ENCODE assay signal across 24 cellular contexts in genomic region chr6:144847906-144848305, GRCh38.
DNase-seq lines count a peak whose midpoint lies in the region; ATAC-seq, FAIRE-seq and TF ChIP-seq lines count a peak whose summit lies in the region.
"Had no signal": no experiment of that assay in that cellular context is flagged by ENCODE, and none has a peak within 500 bp of the region (broad histone marks: within the 10 kb centered on the region; RNA-seq: fewer than 3 reads in every experiment).

No MANE protein-coding gene starts in this region.

- no peaks in the 10 kb centered on the region for H3K27me3 Mint-ChIP-seq in activated naive CD4-positive, alpha-beta T cell treated with anti-CD3 and anti-CD28 coated beads, Interleukin-2, amount 50 U/mL, for 24 hours
- no peaks in the 10 kb centered on the region for H3K27me3 Mint-ChIP-seq in activated T-helper 17 cell treated with anti-CD3 and anti-CD28 coated beads, Interleukin-2, amount 50 U/mL, for 72 hours
- H3K27me3 Mint-ChIP-seq in nephron progenitor cell (ENCODE audit: low read depth, poor library complexity): no peaks in the 10 kb centered on the region
- H3K27me3 Mint-ChIP-seq: activated CD4-positive, alpha-beta T cell treated with anti-CD3 and anti-CD28 coated beads, Interleukin-2, amount 10 ng/mL, durations not matched to agents 7 days and 5 days had no signal

- ATAC-seq in activated T-helper 17 cell treated with anti-CD3 and anti-CD28 coated beads, Interleukin-2, amount 50 U/mL, for 72 hours (replicated peaks): no peak
- ATAC-seq: heart left ventricle, left lung, mucosa of descending colon had no signal

- no peak for DNase-seq in activated naive CD4-positive, alpha-beta T cell treated with anti-CD3 and anti-CD28 coated beads, Interleukin-2, amount 50 U/mL, for 16 hours
- DNase-seq in middle frontal gyrus (ENCODE audit: extremely low spot score, low spot score) (peak; percentile 13), nephron progenitor cell (no peak), NCI-H2029 treated with DMSO at 0.1 percent for 48 hours (lab: John Stamatoyannopoulos, UW) (no peak), NCI-H1092 (lab: John Stamatoyannopoulos, UW) (no peak), RCC 7860 (ENCODE audit: low spot score) (no peak)
- DNase-seq: activated CD4-positive, alpha-beta T cell treated with anti-CD3 and anti-CD28 coated beads, Interleukin-2, amount 10 ng/mL, durations not matched to agents 7 days and 5 days; activated CD8-positive, alpha-beta memory T cell treated with anti-CD3 and anti-CD28 coated beads, Interleukin-2, amount 50 U/mL, for 4 hours; activated gamma-delta T cell; GOT3; heart left ventricle; left lung; mucosa of descending colon; NCI-H1105 treated with DMSO at 0.1 percent for 48 hours; NCI-H2081; NCI-H446 treated with DMSO at 0.1 percent for 48 hours; NK-92 treated with Interleukin-12 subunit alpha and Interleukin-12 subunit beta, amount 100 ng/mL, for 24 hours; Peyer's patch; stimulated activated CD4-positive, alpha-beta T cell treated with anti-CD3 and anti-CD28 coated beads, Interleukin-2, amount 100 ng/mL, for 48 hours; stomach; transverse colon had no signal

- H3K9me3 Mint-ChIP-seq in activated naive CD4-positive, alpha-beta T cell treated with anti-CD3 and anti-CD28 coated beads, Interleukin-2, amount 50 U/mL, for 24 hours: no peaks in the 10 kb centered on the region
- H3K9me3 Mint-ChIP-seq in activated T-helper 17 cell treated with anti-CD3 and anti-CD28 coated beads, Interleukin-2, amount 50 U/mL, for 72 hours: no peaks in the 10 kb centered on the region
- H3K9me3 Mint-ChIP-seq in nephron progenitor cell: no peaks in the 10 kb centered on the region
- H3K9me3 Mint-ChIP-seq: activated CD4-positive, alpha-beta T cell treated with anti-CD3 and anti-CD28 coated beads, Interleukin-2, amount 10 ng/mL, durations not matched to agents 7 days and 5 days; T-helper 1 cell treated with Interleukin-12 subunit alpha and Interleukin-12 subunit beta and Interleukin-4 antibody, amounts not matched to agents 30 μg/mL and 1 μg/mL, for 36 hours had no signal

- H3K4me3 Mint-ChIP-seq in activated naive CD4-positive, alpha-beta T cell treated with anti-CD3 and anti-CD28 coated beads, Interleukin-2, amount 50 U/mL, for 24 hours: no peak overlapping the region
- H3K4me3 Mint-ChIP-seq in activated T-helper 17 cell treated with anti-CD3 and anti-CD28 coated beads, Interleukin-2, amount 50 U/mL, for 72 hours: no peak overlapping the region
- H3K4me3 Mint-ChIP-seq in nephron progenitor cell: no peak overlapping the region
- H3K4me3 Mint-ChIP-seq: activated CD4-positive, alpha-beta T cell treated with anti-CD3 and anti-CD28 coated beads, Interleukin-2, amount 10 ng/mL, durations not matched to agents 7 days and 5 days; T-helper 1 cell treated with Interleukin-12 subunit alpha and Interleukin-12 subunit beta and Interleukin-4 antibody, amounts not matched to agents 30 μg/mL and 1 μg/mL, for 36 hours had no signal

- no peak for TF ChIP-seq CTCF in nephron progenitor cell (IDR thresholded peaks at IDR 0.05)

- no peak for FAIRE-seq in RCC 7860 (lab: Jason Lieb, UNC)

- peak overlapping the region; percentile 64 for H3K27ac Mint-ChIP-seq in activated naive CD4-positive, alpha-beta T cell treated with anti-CD3 and anti-CD28 coated beads, Interleukin-2, amount 50 U/mL, for 24 hours
- H3K27ac Mint-ChIP-seq in activated T-helper 17 cell treated with anti-CD3 and anti-CD28 coated beads, Interleukin-2, amount 50 U/mL, for 72 hours: peak overlapping the region; percentile 25
- H3K27ac Mint-ChIP-seq in nephron progenitor cell: no peak overlapping the region
- H3K27ac Mint-ChIP-seq: activated CD4-positive, alpha-beta T cell treated with anti-CD3 and anti-CD28 coated beads, Interleukin-2, amount 10 ng/mL, durations not matched to agents 7 days and 5 days; T-helper 1 cell treated with Interleukin-12 subunit alpha and Interleukin-12 subunit beta and Interleukin-4 antibody, amounts not matched to agents 30 μg/mL and 1 μg/mL, for 36 hours had no signal

- peaks cover 30% of the 10 kb centered on the region for H3K36me3 Mint-ChIP-seq in activated naive CD4-positive, alpha-beta T cell treated with anti-CD3 and anti-CD28 coated beads, Interleukin-2, amount 50 U/mL, for 24 hours
- H3K36me3 Mint-ChIP-seq in activated T-helper 17 cell treated with anti-CD3 and anti-CD28 coated beads, Interleukin-2, amount 50 U/mL, for 72 hours (ENCODE audit: low read depth): peaks cover 55% of the 10 kb centered on the region
- H3K36me3 Mint-ChIP-seq in nephron progenitor cell (ENCODE audit: low read depth): peaks cover 59% of the 10 kb centered on the region

- no peaks in the 10 kb centered on the region for H3K4me1 Mint-ChIP-seq in activated naive CD4-positive, alpha-beta T cell treated with anti-CD3 and anti-CD28 coated beads, Interleukin-2, amount 50 U/mL, for 24 hours
- peaks cover 5% of the 10 kb centered on the region for H3K4me1 Mint-ChIP-seq in activated T-helper 17 cell treated with anti-CD3 and anti-CD28 coated beads, Interleukin-2, amount 50 U/mL, for 72 hours
- H3K4me1 Mint-ChIP-seq in nephron progenitor cell: peaks cover 7% of the 10 kb centered on the region
- H3K4me1 Mint-ChIP-seq: activated CD4-positive, alpha-beta T cell treated with anti-CD3 and anti-CD28 coated beads, Interleukin-2, amount 10 ng/mL, durations not matched to agents 7 days and 5 days had no signal
